In the genomic region with DNA sequence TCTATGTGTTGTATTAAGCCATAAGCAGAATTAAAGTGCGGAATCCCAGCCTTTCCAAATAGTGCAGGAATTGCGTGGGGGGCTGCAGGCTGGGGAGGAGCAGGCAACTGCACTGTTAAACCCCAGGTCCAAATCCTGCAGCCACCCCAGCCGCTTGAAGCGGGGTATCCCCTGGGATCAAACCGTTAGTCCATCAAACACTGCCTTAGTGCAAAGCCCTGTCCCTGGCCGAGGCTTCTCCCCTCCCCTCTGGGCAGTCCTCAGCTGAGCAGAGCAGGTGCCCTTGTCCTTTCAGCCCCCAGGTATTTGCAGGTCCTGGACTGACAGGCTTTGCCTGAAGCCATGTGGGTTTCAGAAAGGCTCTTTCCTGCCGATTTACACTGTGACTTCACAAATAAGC, we compare ENCODE assay signal across 34 cellular contexts.
"Had no signal": no experiment of that assay in that cellular context is flagged by ENCODE, and none has a peak within 500 bp of the region (broad histone marks: within the 10 kb centered on the region; RNA-seq: fewer than 3 reads in every experiment).

No MANE protein-coding gene starts in this region.

- ATAC-seq: activated CD8-positive, alpha-beta T cell treated with anti-CD3 and anti-CD28 coated beads for 36 hours; activated naive CD4-positive, alpha-beta T cell treated with anti-CD3 and anti-CD28 coated beads, Interleukin-2, amount 50 U/mL, for 72 hours; activated T-cell treated with anti-CD3 and anti-CD28 coated beads, Interleukin-2, amount 50 U/mL, for 4 hours; activated T-cell treated with anti-CD3 and anti-CD28 coated beads, Interleukin-2, amount 50 U/mL, for 72 hours; activated T-helper 17 cell treated with anti-CD3 and anti-CD28 coated beads, Interleukin-2, amount 50 U/mL, for 72 hours; body of pancreas had no signal

- H3K4me3 ChIP-seq: adrenal gland, body of pancreas, breast epithelium had no signal

- H3K4me1 ChIP-seq: adrenal gland, breast epithelium had no signal

- FAIRE-seq: astrocyte, TTC549 had no signal

- H3K36me3 ChIP-seq: adrenal gland, brain microvascular endothelial cell, breast epithelium had no signal

- H3K9me3 ChIP-seq: adrenal gland had no signal

- H3K27me3 ChIP-seq: adrenal gland, body of pancreas, breast epithelium had no signal

- H3K27ac ChIP-seq: adrenal gland, body of pancreas, brain microvascular endothelial cell, breast epithelium, VCaP had no signal

- DNase-seq: activated B cell treated with CpG ODN at 0.5 μM for 24 hours; activated CD4-positive, alpha-beta memory T cell treated with anti-CD3 and anti-CD28 coated beads for 36 hours; activated CD4-positive, alpha-beta T cell treated with anti-CD3 and anti-CD28 coated beads for 4 hours; activated CD4-positive, alpha-beta T cell treated with anti-CD3 and anti-CD28 coated beads, Interleukin-2, amount 10 ng/mL, durations not matched to agents 24 days and 14 days; activated CD4-positive, alpha-beta T cell treated with anti-CD3 and anti-CD28 coated beads, Interleukin-2, amount 50 U/mL, for 1 hour; activated CD4-positive, alpha-beta T cell treated with anti-CD3 and anti-CD28 coated beads, Interleukin-2, amount 50 U/mL, for 4 hours; activated CD4-positive, CD25-positive, alpha-beta regulatory T cell treated with anti-CD3 and anti-CD28 coated beads, Interleukin-2, amount 50 U/mL, for 72 hours; activated CD8-positive, alpha-beta memory T cell treated with anti-CD3 and anti-CD28 coated beads, Interleukin-2, amount 50 U/mL, for 4 hours; activated CD8-positive, alpha-beta T cell treated with anti-CD3 and anti-CD28 coated beads for 36 hours; activated effector memory CD4-positive, alpha-beta T cell treated with anti-CD3 and anti-CD28 coated beads, Interleukin-2, amount 50 U/mL, for 16 hours; activated gamma-delta T cell treated with Interleukin-2 at 50 U/mL for 16 hours; activated naive CD4-positive, alpha-beta T cell; activated naive CD4-positive, alpha-beta T cell treated with anti-CD3 and anti-CD28 coated beads for 36 hours; activated naive CD4-positive, alpha-beta T cell treated with anti-CD3 and anti-CD28 coated beads, Interleukin-2, amount 50 U/mL, for 16 hours; activated naive CD8-positive, alpha-beta T cell treated with anti-CD3 and anti-CD28 coated beads for 36 hours; activated T-cell treated with anti-CD3 and anti-CD28 coated beads for 4 hours; activated T-cell treated with anti-CD3 and anti-CD28 coated beads, Interleukin-2, amount 50 U/mL, for 1 hour; activated T-cell treated with anti-CD3 and anti-CD28 coated beads, Interleukin-2, amount 50 U/mL, for 4 hours; activated T-cell treated with anti-CD3 and anti-CD28 coated beads, Interleukin-2, amount 50 U/mL, for 72 hours; amniotic stem cell; aorta; brain microvascular endothelial cell; central memory CD4-positive, alpha-beta T cell; T-helper 1 cell; T-helper 2 cell; T-helper 9 cell had no signal
